13 cellular contexts compared by ENCODE assay signal in the genomic region with DNA sequence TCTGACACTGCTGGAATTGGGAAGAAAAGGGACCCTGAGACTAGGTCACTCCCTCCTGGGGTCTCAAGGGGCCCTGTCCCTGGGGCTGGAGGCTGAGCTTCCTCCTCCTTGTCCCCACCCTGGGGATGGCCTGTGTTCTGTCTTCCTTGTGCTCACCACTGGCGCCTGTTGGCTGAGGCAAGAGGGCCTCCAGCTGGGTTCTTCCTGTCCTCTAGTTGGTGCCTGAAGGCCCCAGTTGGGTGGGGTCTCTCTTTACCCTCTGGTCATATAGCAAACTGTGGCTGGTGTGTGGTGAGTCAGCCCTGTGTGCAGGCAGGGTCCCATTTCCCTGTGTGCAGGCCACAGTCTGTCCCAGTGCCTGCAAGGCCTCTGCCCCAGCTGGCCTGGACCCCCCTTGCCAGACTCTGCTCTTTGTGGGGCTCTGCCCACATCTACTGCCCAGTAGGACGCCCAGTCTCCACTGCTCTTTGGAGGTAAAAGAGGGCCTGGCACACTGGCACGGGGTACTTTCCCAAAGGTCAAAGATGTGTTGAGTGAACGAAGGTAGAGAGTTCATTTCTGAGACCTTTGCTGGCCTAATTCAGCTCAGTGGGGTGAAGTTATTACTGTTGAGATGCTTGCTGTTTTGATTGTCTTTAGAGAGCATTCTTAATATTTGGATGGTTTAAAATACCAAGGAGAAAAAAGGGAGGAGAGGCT. TPM values are rescaled to one million over a fixed set of nuclear protein-coding genes. Genes with fewer than 3 reads are reported as not detected.
DNase-seq lines count a peak whose midpoint lies in the region; ATAC-seq lines count a peak whose summit lies in the region.
"Had no signal": no experiment of that assay in that cellular context is flagged by ENCODE, and none has a peak within 500 bp of the region (broad histone marks: within the 10 kb centered on the region; RNA-seq: fewer than 3 reads in every experiment).

No MANE protein-coding gene starts in this region.

- H4K20me1 ChIP-seq in GM23248 (ENCODE audit: insufficient read depth) = no peaks in the 10 kb centered on the region

- H3K4me3 Mint-ChIP-seq in activated naive CD4-positive, alpha-beta T cell treated with anti-CD3 and anti-CD28 coated beads, Interleukin-2, amount 10 ng/mL, durations not matched to agents 7 days and 5 days = no peak overlapping the region
- H3K4me3 Mint-ChIP-seq: stimulated activated naive B cell treated with anti-CD40 and anti-IgM and Interleukin-4, amounts not matched to agents 10 μg/mL and 1 μg/mL and 100 μg/mL, for 72 hours had no signal

- H3K4me1 ChIP-seq in NT2/D1 (ENCODE audit: insufficient read depth, insufficient read length) (peaks cover 12% of the 10 kb centered on the region), GM23248 (ENCODE audit: insufficient read depth) (peaks cover 17% of the 10 kb centered on the region)
- peaks cover 12% of the 10 kb centered on the region for H3K4me1 ChIP-seq in effector memory CD4-positive, alpha-beta T cell (ENCODE audit: control insufficient read depth, insufficient read depth, low read length, poor library complexity, severe bottlenecking)

- no peaks in the 10 kb centered on the region for H3K9me2 ChIP-seq in GM23248 (ENCODE audit: insufficient read depth)

- H3K4me2 ChIP-seq in GM23248 (ENCODE audit: unreplicated experiment) = no peak overlapping the region
- H3K4me2 ChIP-seq: hepatocyte had no signal

- WGBS in GM23248 (ENCODE audit: low coverage in 1 of 2, low lambda C conversion rate in 2 of 2, missing lambda C conversion rate in 2 of 2), 2 experiments = 56 to 66% methylated on average over 4 of the region's 4 CpGs

- H3K9me3 ChIP-seq in NT2/D1 (ENCODE audit: insufficient read depth, low read length) (no peaks in the 10 kb centered on the region), GM23248 (ENCODE audit: low read depth) (no peaks in the 10 kb centered on the region)
- no peaks in the 10 kb centered on the region for H3K9me3 ChIP-seq in effector memory CD4-positive, alpha-beta T cell (ENCODE audit: control insufficient read depth, low read length)

- ATAC-seq in stimulated activated naive CD8-positive, alpha-beta T cell treated with anti-CD3 and anti-CD28 coated beads, Interleukin-15, Interleukin-2, amounts not matched to agents 100 U/mL and 50 U/mL, for 24 hours = no peak

- in situ Hi-C loops in GM23248 (cut with MboI) = no loop called here

- H3K27ac ChIP-seq in effector memory CD4-positive, alpha-beta T cell (ENCODE audit: insufficient read depth, low read length, poor library complexity, severe bottlenecking) = peak overlapping the region; percentile 23
- H3K27ac ChIP-seq in GM23248 = no peak overlapping the region
- H3K27ac ChIP-seq: hepatocyte had no signal

- no peaks in the 10 kb centered on the region for H3K79me2 ChIP-seq in GM23248 (ENCODE audit: insufficient read depth)
- H3K79me2 ChIP-seq: hepatocyte had no signal

- H3K36me3 ChIP-seq in NT2/D1 (ENCODE audit: insufficient read depth, insufficient read length, low read length) (no peaks in the 10 kb centered on the region), GM23248 (ENCODE audit: low read depth) (no peaks in the 10 kb centered on the region)
- H3K36me3 ChIP-seq in effector memory CD4-positive, alpha-beta T cell (ENCODE audit: control insufficient read depth, insufficient read depth, low read length) = no peaks in the 10 kb centered on the region

- H3K27me3 ChIP-seq in NT2/D1 (ENCODE audit: insufficient read depth, insufficient read length) = no peaks in the 10 kb centered on the region
- H3K27me3 ChIP-seq in effector memory CD4-positive, alpha-beta T cell (replicated peaks; ENCODE audit: control insufficient read depth, insufficient read depth, low read length, poor library complexity, severe bottlenecking) = no peaks in the 10 kb centered on the region
- H3K27me3 ChIP-seq in GM23248 (replicated peaks; ENCODE audit: insufficient read depth) = no peaks in the 10 kb centered on the region
- H3K27me3 ChIP-seq: hepatocyte had no signal

- H2AFZ ChIP-seq in GM23248 = no peak overlapping the region
- H2AFZ ChIP-seq: hepatocyte had no signal

- peak overlapping the region; percentile 82 for H3K27ac Mint-ChIP-seq in activated naive CD4-positive, alpha-beta T cell treated with anti-CD3 and anti-CD28 coated beads, Interleukin-2, amount 10 ng/mL, durations not matched to agents 7 days and 5 days
- H3K27ac Mint-ChIP-seq: stimulated activated naive B cell treated with anti-CD40 and anti-IgM and Interleukin-4, amounts not matched to agents 10 μg/mL and 1 μg/mL and 100 μg/mL, for 72 hours had no signal

- no peaks in the 10 kb centered on the region for H3K27me3 Mint-ChIP-seq in activated naive CD4-positive, alpha-beta T cell treated with anti-CD3 and anti-CD28 coated beads, Interleukin-2, amount 10 ng/mL, durations not matched to agents 7 days and 5 days

- peaks cover 18% of the 10 kb centered on the region; the same call in 1 of the 2 replicates for H3F3A ChIP-seq in GM23248 (ENCODE audit: insufficient read depth)

- CTCF ChIA-PET in activated naive CD4-positive, alpha-beta T cell treated with anti-CD3 and anti-CD28 coated beads, Interleukin-2, amount 10 ng/mL, durations not matched to agents 7 days and 5 days (lab: Charles Lee) = interaction anchor here (1.4 kb wide), 1 partner anchor 13 kb away, joined by 6 read pairs; no protein-coding TSS in a partner anchor

- peak overlapping the region; percentile 32 for H3K9ac ChIP-seq in NT2/D1 (ENCODE audit: insufficient read length, low read depth)
- H3K9ac ChIP-seq in GM23248 = no peak overlapping the region

- H3K4me3 ChIP-seq in NT2/D1 (ENCODE audit: insufficient read length, low read depth) = no peak overlapping the region
- no peak overlapping the region for H3K4me3 ChIP-seq in effector memory CD4-positive, alpha-beta T cell (ENCODE audit: insufficient read depth, low read depth, low read length, poor library complexity, severe bottlenecking)
- H3K4me3 ChIP-seq in GM23248 = no peak overlapping the region
- H3K4me3 ChIP-seq: hepatocyte had no signal

- no peaks in the 10 kb centered on the region for H3K9me3 Mint-ChIP-seq in activated naive CD4-positive, alpha-beta T cell treated with anti-CD3 and anti-CD28 coated beads, Interleukin-2, amount 10 ng/mL, durations not matched to agents 7 days and 5 days
- H3K9me3 Mint-ChIP-seq: stimulated activated naive B cell treated with anti-CD40 and anti-IgM and Interleukin-4, amounts not matched to agents 10 μg/mL and 1 μg/mL and 100 μg/mL, for 72 hours had no signal

- no peaks in the 10 kb centered on the region for H3K36me3 Mint-ChIP-seq in activated naive CD4-positive, alpha-beta T cell treated with anti-CD3 and anti-CD28 coated beads, Interleukin-2, amount 10 ng/mL, durations not matched to agents 7 days and 5 days
- H3K36me3 Mint-ChIP-seq: stimulated activated naive B cell treated with anti-CD40 and anti-IgM and Interleukin-4, amounts not matched to agents 10 μg/mL and 1 μg/mL and 100 μg/mL, for 72 hours had no signal

- peak; percentile 38 for DNase-seq in activated naive CD4-positive, alpha-beta T cell treated with anti-CD3 and anti-CD28 coated beads, Interleukin-2, amount 10 ng/mL, durations not matched to agents 7 days and 5 days
- no peak for DNase-seq in activated naive CD4-positive, alpha-beta T cell (lab: John Stamatoyannopoulos, UW)
- DNase-seq in NT2/D1 (ENCODE audit: low read depth, low spot score) (no peak), GM23248 (no peak), NCI-H2107 (lab: John Stamatoyannopoulos, UW) (no peak), DMS153 (lab: John Stamatoyannopoulos, UW) (no peak)
- DNase-seq in effector memory CD4-positive, alpha-beta T cell = no peak
- peak; percentile 15 for DNase-seq in stimulated activated naive CD8-positive, alpha-beta T cell treated with anti-CD3 and anti-CD28 coated beads, Interleukin-15, Interleukin-2, amounts not matched to agents 100 U/mL and 50 U/mL, for 24 hours
- DNase-seq: activated gamma-delta T cell treated with Interleukin-2 at 50 U/mL for 16 hours; NCI-H2171 treated with DMSO at 0.1 percent for 48 hours; stimulated activated CD4-positive, alpha-beta T cell treated with anti-CD3 and anti-CD28 coated beads, Interleukin-12 subunit alpha, Interleukin-12 subunit beta, amount 100 ng/mL, for 4 hours; stimulated activated naive B cell treated with anti-CD40 and anti-IgM and Interleukin-4, amounts not matched to agents 10 μg/mL and 1 μg/mL and 100 μg/mL, for 72 hours had no signal

- peaks cover 53% of the 10 kb centered on the region for H3K4me1 Mint-ChIP-seq in activated naive CD4-positive, alpha-beta T cell treated with anti-CD3 and anti-CD28 coated beads, Interleukin-2, amount 10 ng/mL, durations not matched to agents 7 days and 5 days

RNA-seq across cellular contexts. Expression of a gene that starts 55.1 kb away (rescaled TPM):
- total RNA-seq in GM23248 (2014; rRNA removed; shearing (Covaris generic)) = not detected in 2 replicates
- polyA plus RNA-seq in GM23248 (2016; fragmentation: Nextera tagmentation; extraction: Ambion mirVana) = not detected in 2 replicates

Comparison
In these comparisons a context has a peak if more than half of its experiments do, and no peak if none do; other contexts are left out.
1. DNase-seq: peak in activated naive CD4-positive, alpha-beta T cell treated with anti-CD3 and anti-CD28 coated beads, Interleukin-2, amount 10 ng/mL, durations not matched to agents 7 days and 5 days (single experiment) and stimulated activated naive CD8-positive, alpha-beta T cell treated with anti-CD3 and anti-CD28 coated beads, Interleukin-15, Interleukin-2, amounts not matched to agents 100 U/mL and 50 U/mL, for 24 hours (single experiment); none in activated naive CD4-positive, alpha-beta T cell (0 of 4), NT2/D1 (single experiment), effector memory CD4-positive, alpha-beta T cell (0 of 3), GM23248 (single experiment), NCI-H2107 (single experiment) and DMS153 (single experiment).